1 cellular context compared by ENCODE assay signal in the genomic region with DNA sequence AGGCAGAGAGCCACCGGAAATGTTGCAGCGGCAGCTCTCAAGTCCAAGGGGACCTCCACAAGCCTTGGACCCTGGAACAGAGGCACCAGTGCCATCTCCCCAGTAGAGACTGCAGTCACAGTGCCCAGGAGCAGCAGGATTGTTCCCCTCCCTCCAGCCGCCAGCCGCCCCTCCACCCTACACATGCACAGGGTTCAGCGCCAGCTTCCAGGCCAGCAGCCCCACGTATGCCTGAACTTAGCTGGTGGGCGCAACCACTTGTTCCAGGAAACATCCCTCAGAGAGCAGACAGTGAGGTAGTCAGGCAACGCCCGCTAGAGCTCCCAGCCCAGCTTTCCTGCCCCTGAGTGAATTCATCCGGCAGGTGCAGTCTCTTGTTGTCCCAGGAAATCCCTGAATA.
TF ChIP-seq lines count a peak whose summit lies in the region.

No MANE protein-coding gene starts in this region.

TF ChIP-seq in K562, 482 proteins besides CTCF, POLR2A, EP300 and RAD21 (continued from another document):
- TF ChIP-seq, protein P1, sequence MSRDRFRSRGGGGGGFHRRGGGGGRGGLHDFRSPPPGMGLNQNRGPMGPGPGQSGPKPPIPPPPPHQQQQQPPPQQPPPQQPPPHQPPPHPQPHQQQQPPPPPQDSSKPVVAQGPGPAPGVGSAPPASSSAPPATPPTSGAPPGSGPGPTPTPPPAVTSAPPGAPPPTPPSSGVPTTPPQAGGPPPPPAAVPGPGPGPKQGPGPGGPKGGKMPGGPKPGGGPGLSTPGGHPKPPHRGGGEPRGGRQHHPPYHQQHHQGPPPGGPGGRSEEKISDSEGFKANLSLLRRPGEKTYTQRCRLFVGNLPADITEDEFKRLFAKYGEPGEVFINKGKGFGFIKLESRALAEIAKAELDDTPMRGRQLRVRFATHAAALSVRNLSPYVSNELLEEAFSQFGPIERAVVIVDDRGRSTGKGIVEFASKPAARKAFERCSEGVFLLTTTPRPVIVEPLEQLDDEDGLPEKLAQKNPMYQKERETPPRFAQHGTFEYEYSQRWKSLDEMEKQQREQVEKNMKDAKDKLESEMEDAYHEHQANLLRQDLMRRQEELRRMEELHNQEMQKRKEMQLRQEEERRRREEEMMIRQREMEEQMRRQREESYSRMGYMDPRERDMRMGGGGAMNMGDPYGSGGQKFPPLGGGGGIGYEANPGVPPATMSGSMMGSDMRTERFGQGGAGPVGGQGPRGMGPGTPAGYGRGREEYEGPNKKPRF (IDR thresholded peaks at IDR 0.05; ENCODE audit: low read depth, low read length): no peak
